8 cellular contexts compared by ENCODE assay signal in the genomic region with DNA sequence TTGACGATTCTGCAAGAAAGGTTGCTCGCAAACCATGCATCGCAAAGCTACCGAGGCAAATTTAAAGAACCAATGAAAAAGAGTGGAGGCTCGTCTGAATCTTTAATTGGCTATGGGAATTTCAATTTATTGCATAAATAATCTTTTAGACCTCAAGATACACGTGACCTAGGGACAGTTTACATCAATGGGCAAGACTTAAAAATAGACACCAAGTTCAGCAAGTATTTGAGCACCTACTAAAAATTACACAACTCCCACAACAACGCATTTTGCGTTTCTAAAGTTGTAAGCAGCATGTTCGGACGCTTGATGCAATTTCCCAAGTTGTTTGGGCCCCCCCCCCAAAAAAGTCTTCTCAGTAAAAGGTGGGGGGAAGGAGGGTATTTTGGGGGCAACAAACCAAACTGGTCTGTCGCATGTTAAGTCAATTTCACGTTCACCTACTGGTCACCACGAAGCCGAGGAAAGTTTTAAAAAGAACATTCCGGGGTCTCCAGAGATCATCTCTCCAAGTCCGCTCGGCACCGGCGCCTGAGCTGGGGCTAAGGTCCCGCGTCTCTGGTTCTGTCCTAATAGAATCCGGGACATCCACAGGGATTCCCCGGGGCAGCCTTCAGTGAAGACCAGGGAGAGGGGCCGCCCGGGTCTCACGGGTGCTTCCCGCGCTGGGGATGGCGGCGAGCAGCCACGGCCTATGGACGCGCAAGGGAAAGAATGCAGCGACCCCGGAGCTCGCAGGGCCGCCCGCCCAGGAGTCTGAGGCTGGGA. TPM values are rescaled to one million over a fixed set of nuclear protein-coding genes. Genes with fewer than 3 reads are reported as not detected.
DNase-seq lines count a peak whose midpoint lies in the region; ATAC-seq and TF ChIP-seq lines count a peak whose summit lies in the region.

No MANE protein-coding gene starts in this region.

- H3K27ac ChIP-seq in SJSA1 (peak overlapping the region; percentile 97), dorsolateral prefrontal cortex (peak overlapping the region; percentile 88 to 100 (median 99)), uterus (peak overlapping the region; percentile 96 to 98)

- intact Hi-C loops in dorsolateral prefrontal cortex (cut with DNase I): loop anchor here (2.0 to 5.0 kb wide), 5 partner anchors 171 to 500 kb away; partner anchors contain the start of genes BFSP1 (in 1 of the 2), DZANK1 (in 1 of the 2), POLR3F (in 1 of the 2) and ZNF133 (in 1 of the 2)
- intact Hi-C loops in uterus (cut with DNase I; ENCODE audit: low total_unique reads): no loop called here

- no peaks in the 10 kb centered on the region for H3K27me3 ChIP-seq in SJSA1 (replicated peaks)
- no peaks in the 10 kb centered on the region for H3K27me3 ChIP-seq in dorsolateral prefrontal cortex
- H3K27me3 ChIP-seq in mononuclear cell (ENCODE audit: insufficient read depth, low read length): no peaks in the 10 kb centered on the region
- H3K27me3 ChIP-seq in uterus: no peaks in the 10 kb centered on the region

- DNase-seq in NCI-H2171 treated with DMSO at 0.1 percent for 48 hours (lab: John Stamatoyannopoulos, UW): peak; percentile 34
- DNase-seq in NCI-H2171 (lab: John Stamatoyannopoulos, UW): no peak
- peak; percentile 46 to 56 for DNase-seq in SJSA1 (ENCODE audit: low read depth in 1 of 2, low spot score in 2 of 2)
- DNase-seq in dorsolateral prefrontal cortex: peak in 4 of 10 donors; percentile 21 to 49 (median 40)
- DNase-seq in uterus: no peak

- H3K4me1 ChIP-seq in SJSA1 (replicated peaks) (peaks cover 43% of the 10 kb centered on the region), mononuclear cell (ENCODE audit: insufficient read depth, low read length) (peaks cover 76% of the 10 kb centered on the region), uterus (peaks cover 4 to 9% of the 10 kb centered on the region in 2 donors)

- H3K9me3 ChIP-seq in SJSA1 (replicated peaks) (no peaks in the 10 kb centered on the region), mononuclear cell (ENCODE audit: low read depth, low read length) (no peaks in the 10 kb centered on the region), uterus (no peaks in the 10 kb centered on the region)

- no peak for TF ChIP-seq POLR2A in uterus (IDR thresholded peaks at IDR 0.05)

- ATAC-seq in HG03045 (IDR thresholded peaks at IDR 0.05; ENCODE audit: unreplicated experiment): peak; percentile 7
- ATAC-seq in GM18858 (IDR thresholded peaks at IDR 0.05; ENCODE audit: unreplicated experiment): no peak

- H3K36me3 ChIP-seq in SJSA1 (peaks cover 66% of the 10 kb centered on the region), uterus (no peaks in the 10 kb centered on the region)

- H3K4me3 ChIP-seq in SJSA1: peak overlapping the region; percentile 75
- H3K4me3 ChIP-seq in dorsolateral prefrontal cortex: peak overlapping the region; percentile 64 to 99 (median 93)
- H3K4me3 ChIP-seq in mononuclear cell (ENCODE audit: low read length): peak overlapping the region; percentile 99
- peak overlapping the region; percentile 87 to 99 for H3K4me3 ChIP-seq in uterus

- TF ChIP-seq CTCF in dorsolateral prefrontal cortex (IDR thresholded peaks at IDR 0.05 in 54 of 56, conservative IDR thresholded peaks at IDR 0.05 in 2 of 56; ENCODE audit: low read depth in 1 of 56, partially characterized antibody in 56 of 56): no peak
- no peak for TF ChIP-seq CTCF in uterus (IDR thresholded peaks at IDR 0.05)

RNA-seq across cellular contexts. Expression of gene SNX5, which starts 0.8 kb away (rescaled TPM):
- 114 and 129 TPM in 2 replicates for total RNA-seq in SJSA1 (2014; rRNA removed; shearing (Covaris generic))
- total RNA-seq in dorsolateral prefrontal cortex (10 to 100 TPM; 48.0 to 94.6 (median 62.3) TPM), mononuclear cell (75.1 TPM), uterus (100 to 1,000 TPM in 2 of 4 donors, 10 to 100 TPM in 2; 71.2 to 207 (median 110) TPM)

RNA-seq across cellular contexts. Expression of gene MGME1, which starts 1.0 kb away (rescaled TPM):
- total RNA-seq in SJSA1 (2014; rRNA removed; shearing (Covaris generic)): 14.7 and 20.6 TPM in 2 replicates
- total RNA-seq in dorsolateral prefrontal cortex: 10 to 100 TPM in 5 of 120 experiments, 1 to 10 TPM in 115; 3.2 to 12.5 (median 6.9) TPM
- 6.3 TPM for total RNA-seq in mononuclear cell
- total RNA-seq in uterus: 10 to 100 TPM in 1 of 4 donors, 1 to 10 TPM in 3; 3.3 to 18.5 (median 5.8) TPM

Comparison
In these comparisons a context has a peak if more than half of its experiments do, and no peak if none do; other contexts are left out.
1. DNase-seq: peak in NCI-H2171 treated with DMSO at 0.1 percent for 48 hours (single experiment) and SJSA1 (2 of 2); none in NCI-H2171 (single experiment) and uterus (0 of 2).
2. Peak in every context shown above with its lines, with median percentiles within 50 percentile points of each other: H3K27ac ChIP-seq and H3K4me3 ChIP-seq.